ENCODE assay signal across 16 cellular contexts in genomic region chr20:3334156-3334943, GRCh38.
A peak's percentile ranks its signal among the peaks of the same experiment; 100 is the strongest.
DNase-seq lines count a peak whose midpoint lies in the region; ATAC-seq and TF ChIP-seq lines count a peak whose summit lies in the region.
"Had no signal": no experiment of that assay in that cellular context is flagged by ENCODE, and none has a peak within 500 bp of the region (broad histone marks: within the 10 kb centered on the region; RNA-seq: fewer than 3 reads in every experiment).

No MANE protein-coding gene starts in this region.

- H3K27ac Mint-ChIP-seq in activated naive CD8-positive, alpha-beta T cell treated with anti-CD3 and anti-CD28 coated beads for 36 hours, result no peak overlapping the region

- intact Hi-C loops in dorsolateral prefrontal cortex (cut with DNase I), result no loop called here
- intact Hi-C loops in left lung (cut with DNase I), result no loop called here

- DNase-seq in SK-MEL-5 (ENCODE audit: low read depth, low spot score), result peak; percentile 78
- DNase-seq in dorsolateral prefrontal cortex, result no peak
- peak; percentile 88 for DNase-seq in pons (ENCODE audit: low spot score)
- no peak for DNase-seq in MG63
- DNase-seq in left lung, result no peak
- DNase-seq in activated naive CD8-positive, alpha-beta T cell treated with anti-CD3 and anti-CD28 coated beads for 36 hours, result no peak
- DNase-seq: CD4-positive, alpha-beta memory T cell; MV-4-11; NCI-H1105 treated with DMSO at 0.1 percent for 48 hours; NCI-H2029 treated with DMSO at 0.1 percent for 48 hours; NCI-H226; NCI-H524; OCI-M1 had no signal

- no peak overlapping the region for H3K4me3 ChIP-seq in dorsolateral prefrontal cortex
- no peak overlapping the region for H3K4me3 ChIP-seq in MG63
- H3K4me3 ChIP-seq in left lung, result no peak overlapping the region
- H3K4me3 ChIP-seq: BLaER1 treated with 17β-estradiol and CSF1 and Interleukin-3, amounts not matched to agents 10 nM and 100 nM had no signal

- H3K4me1 ChIP-seq in left lung, result no peaks in the 10 kb centered on the region
- H3K4me1 ChIP-seq: BLaER1 treated with 17β-estradiol and CSF1 and Interleukin-3, amounts not matched to agents 10 nM and 100 nM had no signal

- H3K27me3 Mint-ChIP-seq in activated naive CD8-positive, alpha-beta T cell treated with anti-CD3 and anti-CD28 coated beads for 36 hours, result no peaks in the 10 kb centered on the region
- H3K27me3 Mint-ChIP-seq: CD4-positive, alpha-beta memory T cell had no signal

- peak overlapping the region in 42 of 59 donors; percentile 2 to 73 (median 48) for H3K27ac ChIP-seq in dorsolateral prefrontal cortex
- H3K27ac ChIP-seq in left lung, result no peak overlapping the region
- H3K27ac ChIP-seq: BLaER1 treated with 17β-estradiol and CSF1 and Interleukin-3, amounts not matched to agents 10 nM and 100 nM had no signal

- no peak overlapping the region for H3K4me3 Mint-ChIP-seq in activated naive CD8-positive, alpha-beta T cell treated with anti-CD3 and anti-CD28 coated beads for 36 hours

- in situ Hi-C loops in SK-MEL-5 (cut with HindIII; ENCODE audit: low pct_unique_long_range_greater_than_20kb, low sequenced_read_pairs), result no loop called here

- ATAC-seq in GM19395 (IDR thresholded peaks at IDR 0.05; ENCODE audit: unreplicated experiment) (no peak), left lung (no peak)
- ATAC-seq: Right ventricle myocardium inferior had no signal

- H3K9me3 ChIP-seq in MG63, result no peaks in the 10 kb centered on the region
- H3K9me3 ChIP-seq in left lung, result no peaks in the 10 kb centered on the region
- H3K9me3 ChIP-seq: BLaER1 treated with 17β-estradiol and CSF1 and Interleukin-3, amounts not matched to agents 10 nM and 100 nM had no signal

- TF ChIP-seq CTCF in dorsolateral prefrontal cortex (IDR thresholded peaks at IDR 0.05 in 54 of 56, conservative IDR thresholded peaks at IDR 0.05 in 2 of 56; ENCODE audit: low read depth in 1 of 56, partially characterized antibody in 56 of 56) (no peak), left lung (IDR thresholded peaks at IDR 0.05) (no peak)

- H3K36me3 ChIP-seq in MG63 (no peaks in the 10 kb centered on the region), left lung (peaks cover 0 to 57% of the 10 kb centered on the region in 2 donors)

- no peaks in the 10 kb centered on the region for H3K4me1 Mint-ChIP-seq in activated naive CD8-positive, alpha-beta T cell treated with anti-CD3 and anti-CD28 coated beads for 36 hours

- H3K27me3 ChIP-seq in dorsolateral prefrontal cortex (no peaks in the 10 kb centered on the region), MG63 (no peaks in the 10 kb centered on the region), left lung (no peaks in the 10 kb centered on the region)
- H3K27me3 ChIP-seq: BLaER1 treated with 17β-estradiol and CSF1 and Interleukin-3, amounts not matched to agents 10 nM and 100 nM had no signal

- peaks cover 5% of the 10 kb centered on the region for H3K36me3 Mint-ChIP-seq in activated naive CD8-positive, alpha-beta T cell treated with anti-CD3 and anti-CD28 coated beads for 36 hours

- peaks cover 1% of the 10 kb centered on the region for H3K9me3 Mint-ChIP-seq in activated naive CD8-positive, alpha-beta T cell treated with anti-CD3 and anti-CD28 coated beads for 36 hours
- H3K9me3 Mint-ChIP-seq: CD4-positive, alpha-beta memory T cell had no signal

Comparison
In these comparisons a context has a peak if more than half of its experiments do, and no peak if none do; other contexts are left out.
1. DNase-seq: peak in SK-MEL-5 (single experiment) and pons (single experiment); none in dorsolateral prefrontal cortex (0 of 10), MG63 (single experiment), left lung (0 of 2) and activated naive CD8-positive, alpha-beta T cell treated with anti-CD3 and anti-CD28 coated beads for 36 hours (single experiment).
2. H3K27ac ChIP-seq: peak in dorsolateral prefrontal cortex (42 of 59); none in left lung (0 of 2).